In the genomic region with DNA sequence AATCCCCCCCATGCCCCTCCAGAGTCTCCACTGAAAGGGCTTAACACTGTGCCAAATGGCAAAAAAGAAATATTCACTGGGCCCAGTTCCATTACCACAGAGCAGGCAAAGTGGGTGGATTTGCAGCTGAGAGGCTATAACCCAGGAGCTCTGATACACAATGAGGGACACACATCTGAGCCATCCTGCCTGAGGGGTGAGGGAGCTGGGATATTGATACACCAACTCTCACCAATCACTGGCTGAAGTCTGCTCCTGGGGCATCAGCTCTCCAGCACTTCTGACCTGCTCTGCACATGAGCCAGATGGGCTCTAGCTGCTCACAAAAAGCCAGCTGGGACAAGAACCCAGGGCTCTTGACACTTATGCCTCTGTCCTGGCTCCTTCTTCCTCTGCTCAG, we compare ENCODE assay signal across 37 cellular contexts. TPM values are rescaled to one million over a fixed set of nuclear protein-coding genes. Genes with fewer than 3 reads are reported as not detected.
"Had no signal": no experiment of that assay in that cellular context is flagged by ENCODE, and none has a peak within 500 bp of the region (broad histone marks: within the 10 kb centered on the region; RNA-seq: fewer than 3 reads in every experiment).

No MANE protein-coding gene starts in this region.

- H3K36me3 ChIP-seq: adrenal gland, brain microvascular endothelial cell, breast epithelium had no signal

- H3K4me3 ChIP-seq: adrenal gland, body of pancreas, breast epithelium had no signal

- H3K27ac ChIP-seq: adrenal gland, body of pancreas, brain microvascular endothelial cell, breast epithelium, VCaP had no signal

- H3K4me1 ChIP-seq: adrenal gland, body of pancreas, breast epithelium had no signal

- H3K27me3 ChIP-seq: adrenal gland, body of pancreas had no signal

- ATAC-seq: activated CD8-positive, alpha-beta T cell treated with anti-CD3 and anti-CD28 coated beads for 36 hours; activated naive CD4-positive, alpha-beta T cell treated with anti-CD3 and anti-CD28 coated beads, Interleukin-2, amount 50 U/mL, for 72 hours; activated T-cell treated with anti-CD3 and anti-CD28 coated beads, Interleukin-2, amount 50 U/mL, for 4 hours; activated T-cell treated with anti-CD3 and anti-CD28 coated beads, Interleukin-2, amount 50 U/mL, for 72 hours; activated T-helper 17 cell treated with anti-CD3 and anti-CD28 coated beads, Interleukin-2, amount 50 U/mL, for 72 hours; body of pancreas had no signal

- DNase-seq: activated B cell treated with CpG ODN at 0.5 μM for 24 hours; activated CD4-positive, alpha-beta memory T cell treated with anti-CD3 and anti-CD28 coated beads for 36 hours; activated CD4-positive, alpha-beta T cell treated with anti-CD3 and anti-CD28 coated beads for 4 hours; activated CD4-positive, alpha-beta T cell treated with anti-CD3 and anti-CD28 coated beads, Interleukin-2, amount 10 ng/mL, durations not matched to agents 24 days and 14 days; activated CD4-positive, alpha-beta T cell treated with anti-CD3 and anti-CD28 coated beads, Interleukin-2, amount 50 U/mL, for 1 hour; activated CD4-positive, alpha-beta T cell treated with anti-CD3 and anti-CD28 coated beads, Interleukin-2, amount 50 U/mL, for 4 hours; activated CD4-positive, CD25-positive, alpha-beta regulatory T cell treated with anti-CD3 and anti-CD28 coated beads, Interleukin-2, amount 50 U/mL, for 72 hours; activated CD8-positive, alpha-beta memory T cell treated with anti-CD3 and anti-CD28 coated beads, Interleukin-2, amount 50 U/mL, for 4 hours; activated CD8-positive, alpha-beta T cell treated with anti-CD3 and anti-CD28 coated beads for 36 hours; activated effector memory CD4-positive, alpha-beta T cell treated with anti-CD3 and anti-CD28 coated beads, Interleukin-2, amount 50 U/mL, for 16 hours; activated gamma-delta T cell treated with Interleukin-2 at 50 U/mL for 16 hours; activated naive CD4-positive, alpha-beta T cell; activated naive CD4-positive, alpha-beta T cell treated with anti-CD3 and anti-CD28 coated beads for 36 hours; activated naive CD4-positive, alpha-beta T cell treated with anti-CD3 and anti-CD28 coated beads, Interleukin-2, amount 50 U/mL, for 16 hours; activated naive CD8-positive, alpha-beta T cell treated with anti-CD3 and anti-CD28 coated beads for 36 hours; activated T-cell treated with anti-CD3 and anti-CD28 coated beads for 4 hours; activated T-cell treated with anti-CD3 and anti-CD28 coated beads, Interleukin-2, amount 50 U/mL, for 1 hour; activated T-cell treated with anti-CD3 and anti-CD28 coated beads, Interleukin-2, amount 50 U/mL, for 4 hours; activated T-cell treated with anti-CD3 and anti-CD28 coated beads, Interleukin-2, amount 50 U/mL, for 72 hours; adrenal gland; amniotic stem cell; aorta; body of pancreas; brain microvascular endothelial cell; central memory CD4-positive, alpha-beta T cell; cerebellar nuclear complex; T-helper 2 cell; T-helper 9 cell had no signal

- H3K9me3 ChIP-seq: adrenal gland, body of pancreas had no signal

RNA-seq across cellular contexts. Expression of a gene that starts 4.9 kb away (rescaled TPM):
- total RNA-seq: activated B cell treated with CpG ODN at 0.5 μM for 24 hours; activated CD4-positive, alpha-beta memory T cell treated with anti-CD3 and anti-CD28 coated beads for 36 hours; activated CD4-positive, alpha-beta T cell treated with anti-CD3 and anti-CD28 coated beads, Interleukin-2, amount 10 ng/mL, durations not matched to agents 24 days and 14 days; activated CD8-positive, alpha-beta memory T cell treated with anti-CD3 and anti-CD28 coated beads for 36 hours; activated CD8-positive, alpha-beta T cell treated with anti-CD3 and anti-CD28 coated beads for 36 hours; activated naive CD4-positive, alpha-beta T cell treated with anti-CD3 and anti-CD28 coated beads for 36 hours; activated naive CD4-positive, alpha-beta T cell treated with anti-CD3 and anti-CD28 coated beads, Interleukin-2, amount 50 U/mL, for 72 hours; activated naive CD8-positive, alpha-beta T cell treated with anti-CD3 and anti-CD28 coated beads for 36 hours; activated T-cell treated with anti-CD3 and anti-CD28 coated beads, Interleukin-2, amount 50 U/mL, for 4 hours; activated T-cell treated with anti-CD3 and anti-CD28 coated beads, Interleukin-2, amount 50 U/mL, for 72 hours; activated T-helper 1 cell treated with anti-CD3 and anti-CD28 coated beads, Interleukin-12 subunit alpha, Interleukin-12 subunit beta, Interleukin-2, Interleukin-4 antibody, amounts not matched to agents 30 ng/mL and 10 ng/mL and 1 ng/mL, durations not matched to agents 14 hours and 24 hours and 36 hours; activated T-helper 17 cell treated with anti-CD3 and anti-CD28 coated beads, Interleukin-2, amount 50 U/mL, for 72 hours; aorta; astrocyte; body of pancreas; cardiac septum; chondrocyte had no signal

RNA-seq across cellular contexts. Expression of a gene that starts 52.1 kb away (rescaled TPM):
- total RNA-seq: activated B cell treated with CpG ODN at 0.5 μM for 24 hours; activated CD4-positive, alpha-beta memory T cell treated with anti-CD3 and anti-CD28 coated beads for 36 hours; activated CD4-positive, alpha-beta T cell treated with anti-CD3 and anti-CD28 coated beads, Interleukin-2, amount 10 ng/mL, durations not matched to agents 24 days and 14 days; activated CD8-positive, alpha-beta memory T cell treated with anti-CD3 and anti-CD28 coated beads for 36 hours; activated CD8-positive, alpha-beta T cell treated with anti-CD3 and anti-CD28 coated beads for 36 hours; activated naive CD4-positive, alpha-beta T cell treated with anti-CD3 and anti-CD28 coated beads for 36 hours; activated naive CD4-positive, alpha-beta T cell treated with anti-CD3 and anti-CD28 coated beads, Interleukin-2, amount 50 U/mL, for 72 hours; activated naive CD8-positive, alpha-beta T cell treated with anti-CD3 and anti-CD28 coated beads for 36 hours; activated T-cell treated with anti-CD3 and anti-CD28 coated beads, Interleukin-2, amount 50 U/mL, for 4 hours; activated T-cell treated with anti-CD3 and anti-CD28 coated beads, Interleukin-2, amount 50 U/mL, for 72 hours; activated T-helper 1 cell treated with anti-CD3 and anti-CD28 coated beads, Interleukin-12 subunit alpha, Interleukin-12 subunit beta, Interleukin-2, Interleukin-4 antibody, amounts not matched to agents 30 ng/mL and 10 ng/mL and 1 ng/mL, durations not matched to agents 14 hours and 24 hours and 36 hours; activated T-helper 17 cell treated with anti-CD3 and anti-CD28 coated beads, Interleukin-2, amount 50 U/mL, for 72 hours; adrenal gland; aorta; astrocyte; body of pancreas; breast epithelium; cardiac septum; chondrocyte had no signal
